ENCODE assay signal across 1 cellular context in the genomic region with DNA sequence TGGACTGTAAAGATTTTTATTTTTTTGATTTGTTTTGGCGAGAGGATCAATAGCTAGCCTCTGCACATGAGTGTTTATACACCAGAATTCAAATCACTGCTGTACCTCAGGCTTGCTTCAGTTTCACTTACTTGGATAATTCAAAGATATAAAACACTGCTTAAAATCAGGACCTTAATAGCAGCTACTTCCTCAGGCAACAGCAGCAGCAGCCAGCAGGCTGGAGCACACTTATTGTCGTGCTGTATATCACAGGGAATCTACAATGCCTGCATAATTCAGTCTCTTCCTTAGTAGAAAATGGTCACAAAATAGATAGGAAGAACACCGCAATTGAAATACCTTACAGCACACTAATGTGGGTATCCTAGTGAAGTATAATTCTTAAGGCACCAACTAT.
TF ChIP-seq lines count a peak whose summit lies in the region.

No MANE protein-coding gene starts in this region.

TF ChIP-seq in SK-N-SH treated with all-trans-retinoic acid at 6 μM for 48 hours, 23 proteins besides CTCF, POLR2A, EP300 and RAD21 (continued from another document):
- TF ChIP-seq, protein P1, sequence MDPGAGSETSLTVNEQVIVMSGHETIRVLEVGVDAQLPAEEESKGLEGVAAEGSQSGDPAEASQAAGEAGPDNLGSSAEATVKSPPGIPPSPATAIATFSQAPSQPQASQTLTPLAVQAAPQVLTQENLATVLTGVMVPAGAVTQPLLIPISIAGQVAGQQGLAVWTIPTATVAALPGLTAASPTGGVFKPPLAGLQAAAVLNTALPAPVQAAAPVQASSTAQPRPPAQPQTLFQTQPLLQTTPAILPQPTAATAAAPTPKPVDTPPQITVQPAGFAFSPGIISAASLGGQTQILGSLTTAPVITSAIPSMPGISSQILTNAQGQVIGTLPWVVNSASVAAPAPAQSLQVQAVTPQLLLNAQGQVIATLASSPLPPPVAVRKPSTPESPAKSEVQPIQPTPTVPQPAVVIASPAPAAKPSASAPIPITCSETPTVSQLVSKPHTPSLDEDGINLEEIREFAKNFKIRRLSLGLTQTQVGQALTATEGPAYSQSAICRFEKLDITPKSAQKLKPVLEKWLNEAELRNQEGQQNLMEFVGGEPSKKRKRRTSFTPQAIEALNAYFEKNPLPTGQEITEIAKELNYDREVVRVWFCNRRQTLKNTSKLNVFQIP (CRISPR knock-in tag; IDR thresholded peaks at IDR 0.05; ENCODE audit: borderline replicate concordance, low read depth) = no peak
- TF ChIP-seq CSDC2 (CRISPR knock-in tag; IDR thresholded peaks at IDR 0.05) (no peak), TCF4 (CRISPR knock-in tag; IDR thresholded peaks at IDR 0.05; ENCODE audit: borderline replicate concordance) (no peak), GLIS3 (CRISPR knock-in tag; IDR thresholded peaks at IDR 0.05) (no peak), PPARA (CRISPR knock-in tag; IDR thresholded peaks at IDR 0.05; ENCODE audit: borderline replicate concordance) (no peak), ZFP3 (CRISPR knock-in tag; IDR thresholded peaks at IDR 0.05) (no peak), TOX (CRISPR knock-in tag; IDR thresholded peaks at IDR 0.05; ENCODE audit: borderline replicate concordance) (no peak)
- TF ChIP-seq, protein P2, sequence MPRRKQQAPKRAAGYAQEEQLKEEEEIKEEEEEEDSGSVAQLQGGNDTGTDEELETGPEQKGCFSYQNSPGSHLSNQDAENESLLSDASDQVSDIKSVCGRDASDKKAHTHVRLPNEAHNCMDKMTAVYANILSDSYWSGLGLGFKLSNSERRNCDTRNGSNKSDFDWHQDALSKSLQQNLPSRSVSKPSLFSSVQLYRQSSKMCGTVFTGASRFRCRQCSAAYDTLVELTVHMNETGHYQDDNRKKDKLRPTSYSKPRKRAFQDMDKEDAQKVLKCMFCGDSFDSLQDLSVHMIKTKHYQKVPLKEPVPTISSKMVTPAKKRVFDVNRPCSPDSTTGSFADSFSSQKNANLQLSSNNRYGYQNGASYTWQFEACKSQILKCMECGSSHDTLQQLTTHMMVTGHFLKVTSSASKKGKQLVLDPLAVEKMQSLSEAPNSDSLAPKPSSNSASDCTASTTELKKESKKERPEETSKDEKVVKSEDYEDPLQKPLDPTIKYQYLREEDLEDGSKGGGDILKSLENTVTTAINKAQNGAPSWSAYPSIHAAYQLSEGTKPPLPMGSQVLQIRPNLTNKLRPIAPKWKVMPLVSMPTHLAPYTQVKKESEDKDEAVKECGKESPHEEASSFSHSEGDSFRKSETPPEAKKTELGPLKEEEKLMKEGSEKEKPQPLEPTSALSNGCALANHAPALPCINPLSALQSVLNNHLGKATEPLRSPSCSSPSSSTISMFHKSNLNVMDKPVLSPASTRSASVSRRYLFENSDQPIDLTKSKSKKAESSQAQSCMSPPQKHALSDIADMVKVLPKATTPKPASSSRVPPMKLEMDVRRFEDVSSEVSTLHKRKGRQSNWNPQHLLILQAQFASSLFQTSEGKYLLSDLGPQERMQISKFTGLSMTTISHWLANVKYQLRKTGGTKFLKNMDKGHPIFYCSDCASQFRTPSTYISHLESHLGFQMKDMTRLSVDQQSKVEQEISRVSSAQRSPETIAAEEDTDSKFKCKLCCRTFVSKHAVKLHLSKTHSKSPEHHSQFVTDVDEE (CRISPR knock-in tag; IDR thresholded peaks at IDR 0.05) = no peak
